21 cellular contexts compared by ENCODE assay signal in genomic region chr9:93496285-93496684, GRCh38.
"Had no signal": no experiment of that assay in that cellular context is flagged by ENCODE, and none has a peak within 500 bp of the region (broad histone marks: within the 10 kb centered on the region; RNA-seq: fewer than 3 reads in every experiment).

No MANE protein-coding gene starts in this region.

- H3K9me3 Mint-ChIP-seq: activated naive CD4-positive, alpha-beta T cell treated with anti-CD3 and anti-CD28 coated beads for 36 hours; activated T-cell treated with anti-CD3 and anti-CD28 coated beads, Interleukin-2, amount 50 U/mL, for 4 hours; dendritic cell treated with granulocyte-macrophage colony-stimulating factor and Interleukin-4, amounts not matched to agents 40 ng/mL and 50 ng/mL, for 4 days; neural progenitor cell; stimulated activated naive CD8-positive, alpha-beta T cell treated with anti-CD3 and anti-CD28 coated beads, Interleukin-15, Interleukin-2, amounts not matched to agents 100 ng/mL and 50 ng/mL, for 24 hours had no signal

- FAIRE-seq: islet of Langerhans had no signal

- DNase-seq: activated CD4-positive, alpha-beta T cell treated with anti-CD3 and anti-CD28 coated beads for 1 hour; activated CD4-positive, alpha-beta T cell treated with anti-CD3 and anti-CD28 coated beads, Interleukin-2, amount 50 U/mL, for 1 hour; activated CD8-positive, alpha-beta T cell treated with anti-CD3 and anti-CD28 coated beads, Interleukin-2, amount 10 ng/mL, durations not matched to agents 7 days and 5 days; activated effector memory CD4-positive, alpha-beta T cell treated with Interleukin-2 at 50 U/mL for 16 hours; activated naive CD4-positive, alpha-beta T cell treated with anti-CD3 and anti-CD28 coated beads for 36 hours; activated T-cell treated with anti-CD3 and anti-CD28 coated beads, Interleukin-2, amount 50 U/mL, for 4 hours; body of pancreas; effector CD4-positive, alpha-beta T cell; gastrocnemius medialis; heart left ventricle; psoas muscle; stimulated activated CD4-positive, alpha-beta T cell treated with anti-CD3 and anti-CD28 coated beads, Interleukin-4, amount 100 ng/mL, for 24 hours; substantia nigra; T-helper 9 cell; thyroid gland; upper lobe of right lung had no signal

- H3K27ac Mint-ChIP-seq: activated CD8-positive, alpha-beta T cell treated with anti-CD3 and anti-CD28 coated beads, Interleukin-2, amount 10 ng/mL, durations not matched to agents 7 days and 5 days; activated naive CD4-positive, alpha-beta T cell treated with anti-CD3 and anti-CD28 coated beads for 36 hours; dendritic cell treated with granulocyte-macrophage colony-stimulating factor and Interleukin-4, amounts not matched to agents 40 ng/mL and 50 ng/mL, for 4 days; neural progenitor cell; stimulated activated naive CD8-positive, alpha-beta T cell treated with anti-CD3 and anti-CD28 coated beads, Interleukin-15, Interleukin-2, amounts not matched to agents 100 ng/mL and 50 ng/mL, for 24 hours had no signal

- H3K27me3 Mint-ChIP-seq: dendritic cell treated with granulocyte-macrophage colony-stimulating factor and Interleukin-4, amounts not matched to agents 40 ng/mL and 50 ng/mL, for 4 days; stimulated activated naive CD8-positive, alpha-beta T cell treated with anti-CD3 and anti-CD28 coated beads, Interleukin-15, Interleukin-2, amounts not matched to agents 100 ng/mL and 50 ng/mL, for 24 hours had no signal

- ATAC-seq: activated CD8-positive, alpha-beta T cell treated with anti-CD3 and anti-CD28 coated beads, Interleukin-2, amount 10 ng/mL, durations not matched to agents 7 days and 5 days; activated T-cell treated with anti-CD3 and anti-CD28 coated beads, Interleukin-2, amount 50 U/mL, for 4 hours; body of pancreas; gastrocnemius medialis; heart left ventricle; psoas muscle; upper lobe of right lung had no signal

- H3K9me3 ChIP-seq: body of pancreas, gastrocnemius medialis, heart left ventricle, psoas muscle, right atrium auricular region, thyroid gland, upper lobe of right lung had no signal

- H3K4me3 ChIP-seq: body of pancreas, gastrocnemius medialis, heart left ventricle, neural progenitor cell, psoas muscle, right atrium auricular region, thyroid gland, upper lobe of right lung had no signal

- H3K27me3 ChIP-seq: body of pancreas, gastrocnemius medialis, heart left ventricle, neural progenitor cell, right atrium auricular region, thyroid gland, upper lobe of right lung had no signal

- H3K36me3 ChIP-seq: neural progenitor cell had no signal

- H3K27ac ChIP-seq: body of pancreas, gastrocnemius medialis, heart left ventricle, neural progenitor cell, psoas muscle, right atrium auricular region, thyroid gland, upper lobe of right lung had no signal

- H3K4me3 Mint-ChIP-seq: activated CD8-positive, alpha-beta T cell treated with anti-CD3 and anti-CD28 coated beads, Interleukin-2, amount 10 ng/mL, durations not matched to agents 7 days and 5 days; activated naive CD4-positive, alpha-beta T cell treated with anti-CD3 and anti-CD28 coated beads for 36 hours; activated T-cell treated with anti-CD3 and anti-CD28 coated beads, Interleukin-2, amount 50 U/mL, for 4 hours; dendritic cell treated with granulocyte-macrophage colony-stimulating factor and Interleukin-4, amounts not matched to agents 40 ng/mL and 50 ng/mL, for 4 days; neural progenitor cell; stimulated activated naive CD8-positive, alpha-beta T cell treated with anti-CD3 and anti-CD28 coated beads, Interleukin-15, Interleukin-2, amounts not matched to agents 100 ng/mL and 50 ng/mL, for 24 hours had no signal
